2 cellular contexts compared by ENCODE assay signal in the genomic region with DNA sequence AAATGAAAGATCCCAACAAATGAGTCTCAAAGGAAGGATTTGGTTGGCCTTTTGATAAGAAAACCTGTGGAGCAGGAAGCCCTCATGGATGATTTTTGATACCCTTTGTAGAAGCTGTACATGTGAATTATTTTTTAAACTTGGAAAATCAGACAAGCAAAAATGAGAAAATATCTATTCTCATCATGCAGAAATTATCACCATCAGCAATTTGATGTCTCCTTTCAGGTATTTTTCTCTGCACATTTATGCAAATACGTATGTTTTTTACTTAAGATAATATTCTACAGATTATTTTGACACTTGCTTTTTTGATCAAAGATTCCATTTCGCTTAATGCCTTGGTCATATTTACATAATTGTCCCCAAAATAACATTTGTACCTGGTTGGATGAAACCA.
TF ChIP-seq lines count a peak whose summit lies in the region.

No MANE protein-coding gene starts in this region.

TF ChIP-seq in HepG2, 621 proteins besides CTCF, POLR2A, EP300 and RAD21:
- TF ChIP-seq ZNF788 (CRISPR knock-in tag; IDR thresholded peaks at IDR 0.05; ENCODE audit: borderline replicate concordance) (no peak), MAFK (conservative IDR thresholded peaks at IDR 0.05 in 1 of 2, IDR thresholded peaks at IDR 0.05 in 1 of 2; ENCODE audit: low read length in 2 of 2) (peak; percentile 31 to 34; a peak in 2 of 4 replicates), SMAD1 (CRISPR knock-in tag; IDR thresholded peaks at IDR 0.05; ENCODE audit: borderline replicate concordance, low read depth) (no peak), ZNF510 (CRISPR knock-in tag; IDR thresholded peaks at IDR 0.05; ENCODE audit: low read depth) (no peak)

TF ChIP-seq in IMR-90, 13 proteins besides CTCF, POLR2A, EP300 and RAD21:
- TF ChIP-seq NFE2L2 (IDR thresholded peaks at IDR 0.05; ENCODE audit: low read depth, low read length) = no peak
- no peak for TF ChIP-seq RCOR1 (IDR thresholded peaks at IDR 0.05; ENCODE audit: insufficient replicate concordance, low read length)
- TF ChIP-seq, protein P1, sequence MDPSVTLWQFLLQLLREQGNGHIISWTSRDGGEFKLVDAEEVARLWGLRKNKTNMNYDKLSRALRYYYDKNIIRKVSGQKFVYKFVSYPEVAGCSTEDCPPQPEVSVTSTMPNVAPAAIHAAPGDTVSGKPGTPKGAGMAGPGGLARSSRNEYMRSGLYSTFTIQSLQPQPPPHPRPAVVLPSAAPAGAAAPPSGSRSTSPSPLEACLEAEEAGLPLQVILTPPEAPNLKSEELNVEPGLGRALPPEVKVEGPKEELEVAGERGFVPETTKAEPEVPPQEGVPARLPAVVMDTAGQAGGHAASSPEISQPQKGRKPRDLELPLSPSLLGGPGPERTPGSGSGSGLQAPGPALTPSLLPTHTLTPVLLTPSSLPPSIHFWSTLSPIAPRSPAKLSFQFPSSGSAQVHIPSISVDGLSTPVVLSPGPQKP (IDR thresholded peaks at IDR 0.05; ENCODE audit: borderline replicate concordance, low read depth, low read length) = no peak
- no peak for TF ChIP-seq FOS (IDR thresholded peaks at IDR 0.05; ENCODE audit: low read depth, low read length)
- TF ChIP-seq MAFK (IDR thresholded peaks at IDR 0.05; ENCODE audit: low read depth, low read length) = 0 out of 2 replicates have a peak, but pooled peaks have one; percentile 5
